In the genomic region with DNA sequence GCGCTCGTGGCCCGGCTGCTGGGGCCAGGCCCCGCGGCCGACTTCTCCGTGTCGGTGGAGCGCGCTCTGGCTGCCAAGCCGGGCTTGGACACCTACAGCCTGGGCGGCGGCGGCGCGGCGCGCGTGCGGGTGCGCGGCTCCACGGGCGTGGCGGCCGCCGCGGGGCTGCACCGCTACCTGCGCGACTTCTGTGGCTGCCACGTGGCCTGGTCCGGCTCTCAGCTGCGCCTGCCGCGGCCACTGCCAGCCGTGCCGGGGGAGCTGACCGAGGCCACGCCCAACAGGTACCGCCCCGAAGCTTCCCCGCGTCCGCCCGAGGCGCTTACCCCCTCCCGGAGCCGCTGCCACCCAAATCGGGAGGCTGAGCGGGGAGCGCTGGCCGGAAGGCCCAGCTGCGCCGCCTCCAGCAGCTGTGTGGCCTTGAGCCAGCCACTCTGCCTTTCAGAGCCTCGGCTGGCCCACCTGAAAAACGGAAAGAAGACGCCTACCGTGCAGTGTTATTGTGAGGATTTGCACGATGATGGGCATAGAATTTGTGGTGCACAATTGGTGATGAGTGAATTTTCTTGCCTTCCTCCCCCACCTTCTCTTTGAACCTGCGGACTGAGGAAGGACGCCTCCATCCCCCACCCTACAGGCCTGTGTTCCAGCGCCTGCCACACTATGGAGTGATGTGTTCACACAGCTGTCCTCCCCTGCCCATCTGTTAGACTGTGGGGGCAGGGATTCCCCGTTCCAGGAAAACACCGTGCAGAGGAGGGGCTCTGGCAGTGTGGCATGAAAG, we compare ENCODE assay signal across 1 cellular context.
A peak's percentile ranks its signal among the peaks of the same experiment; 100 is the strongest.
TF ChIP-seq lines count a peak whose summit lies in the region.

No MANE protein-coding gene starts in this region.

TF ChIP-seq in HEK293, 187 proteins besides CTCF, POLR2A, EP300 and RAD21 (continued from another document and continues in another):
- TF ChIP-seq ZBTB10 (tag by site-specific recombination; IDR thresholded peaks at IDR 0.05) (peak; percentile 72), TRIM28 (IDR thresholded peaks at IDR 0.05; ENCODE audit: borderline replicate concordance, low read length) (peak; percentile 53; the same call in 1 of the 2 replicates), ZNF561 (tag by site-specific recombination; IDR thresholded peaks at IDR 0.05; ENCODE audit: borderline replicate concordance) (0 out of 2 replicates have a peak, but pooled peaks have one; percentile 36), ZIC2 (tag by site-specific recombination; IDR thresholded peaks at IDR 0.05) (peak; percentile 67), ZNF501 (tag by site-specific recombination; IDR thresholded peaks at IDR 0.05) (0 out of 2 replicates have a peak, but pooled peaks have one; percentile 35), OSR2 (tag by site-specific recombination; IDR thresholded peaks at IDR 0.05) (peak; percentile 35), ZNF792 (tag by site-specific recombination; IDR thresholded peaks at IDR 0.05) (no peak), ZNF558 (tag by site-specific recombination; IDR thresholded peaks at IDR 0.05) (no peak; the same call in 1 of the 2 replicates), ZBTB20 (tag by site-specific recombination; IDR thresholded peaks at IDR 0.05) (no peak), ZNF76 (tag by site-specific recombination; IDR thresholded peaks at IDR 0.05; ENCODE audit: borderline replicate concordance, low read depth) (peak; percentile 42; the same call in 1 of the 2 replicates), ZNF324 (tag by site-specific recombination; IDR thresholded peaks at IDR 0.05) (peak; percentile 76; the same call in 1 of the 2 replicates), ATF2 (tag by site-specific recombination; IDR thresholded peaks at IDR 0.05; ENCODE audit: low read depth) (no peak), PRDM6 (tag by site-specific recombination; IDR thresholded peaks at IDR 0.05) (no peak), SCRT2 (tag by site-specific recombination; IDR thresholded peaks at IDR 0.05) (peak; percentile 83), ZNF610 (tag by site-specific recombination; IDR thresholded peaks at IDR 0.05; ENCODE audit: borderline replicate concordance) (0 out of 2 replicates have a peak, but pooled peaks have one; percentile 55), SP2 (tag by site-specific recombination; IDR thresholded peaks at IDR 0.05) (peak; percentile 72), GFI1B (tag by site-specific recombination; IDR thresholded peaks at IDR 0.05) (no peak), ZNF16 (tag by site-specific recombination; IDR thresholded peaks at IDR 0.05; ENCODE audit: low read depth) (no peak), ZNF677 (tag by site-specific recombination; IDR thresholded peaks at IDR 0.05) (peak; percentile 72), ZNF184 (tag by site-specific recombination; IDR thresholded peaks at IDR 0.05) (no peak), ZBTB8A (tag by site-specific recombination; IDR thresholded peaks at IDR 0.05) (peak; percentile 75), ZNF341 (tag by site-specific recombination; IDR thresholded peaks at IDR 0.05; ENCODE audit: low read depth) (peak; percentile 78), KLF7 (tag by site-specific recombination; IDR thresholded peaks at IDR 0.05; ENCODE audit: borderline replicate concordance) (peak; percentile 57; the same call in 1 of the 2 replicates), ZNF837 (tag by site-specific recombination; IDR thresholded peaks at IDR 0.05) (no peak), ZNF24 (tag by site-specific recombination; IDR thresholded peaks at IDR 0.05) (peak; percentile 74; the same call in 1 of the 2 replicates), ZBTB17 (tag by site-specific recombination; IDR thresholded peaks at IDR 0.05) (peak; percentile 55), KLF9 (tag by site-specific recombination; IDR thresholded peaks at IDR 0.05; ENCODE audit: low read depth) (peak; percentile 86), KLF8 (tag by site-specific recombination; IDR thresholded peaks at IDR 0.05) (peak; percentile 77), EGR2 (tag by site-specific recombination; IDR thresholded peaks at IDR 0.05; ENCODE audit: low read depth) (peak; percentile 60; the same call in 1 of the 2 replicates), SP3 (tag by site-specific recombination; IDR thresholded peaks at IDR 0.05) (peak; percentile 62), ZNF423 (tag by site-specific recombination; IDR thresholded peaks at IDR 0.05) (peak; percentile 68), ZBTB26 (tag by site-specific recombination; optimal IDR thresholded peaks at IDR 0.05) (peak; percentile 70), ZNF600 (tag by site-specific recombination; IDR thresholded peaks at IDR 0.05) (peak; percentile 97)
- TF ChIP-seq, protein P1, sequence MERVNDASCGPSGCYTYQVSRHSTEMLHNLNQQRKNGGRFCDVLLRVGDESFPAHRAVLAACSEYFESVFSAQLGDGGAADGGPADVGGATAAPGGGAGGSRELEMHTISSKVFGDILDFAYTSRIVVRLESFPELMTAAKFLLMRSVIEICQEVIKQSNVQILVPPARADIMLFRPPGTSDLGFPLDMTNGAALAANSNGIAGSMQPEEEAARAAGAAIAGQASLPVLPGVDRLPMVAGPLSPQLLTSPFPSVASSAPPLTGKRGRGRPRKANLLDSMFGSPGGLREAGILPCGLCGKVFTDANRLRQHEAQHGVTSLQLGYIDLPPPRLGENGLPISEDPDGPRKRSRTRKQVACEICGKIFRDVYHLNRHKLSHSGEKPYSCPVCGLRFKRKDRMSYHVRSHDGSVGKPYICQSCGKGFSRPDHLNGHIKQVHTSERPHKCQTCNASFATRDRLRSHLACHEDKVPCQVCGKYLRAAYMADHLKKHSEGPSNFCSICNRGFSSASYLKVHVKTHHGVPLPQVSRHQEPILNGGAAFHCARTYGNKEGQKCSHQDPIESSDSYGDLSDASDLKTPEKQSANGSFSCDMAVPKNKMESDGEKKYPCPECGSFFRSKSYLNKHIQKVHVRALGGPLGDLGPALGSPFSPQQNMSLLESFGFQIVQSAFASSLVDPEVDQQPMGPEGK (tag by site-specific recombination; IDR thresholded peaks at IDR 0.05): peak; percentile 94
- TF ChIP-seq, protein P2, sequence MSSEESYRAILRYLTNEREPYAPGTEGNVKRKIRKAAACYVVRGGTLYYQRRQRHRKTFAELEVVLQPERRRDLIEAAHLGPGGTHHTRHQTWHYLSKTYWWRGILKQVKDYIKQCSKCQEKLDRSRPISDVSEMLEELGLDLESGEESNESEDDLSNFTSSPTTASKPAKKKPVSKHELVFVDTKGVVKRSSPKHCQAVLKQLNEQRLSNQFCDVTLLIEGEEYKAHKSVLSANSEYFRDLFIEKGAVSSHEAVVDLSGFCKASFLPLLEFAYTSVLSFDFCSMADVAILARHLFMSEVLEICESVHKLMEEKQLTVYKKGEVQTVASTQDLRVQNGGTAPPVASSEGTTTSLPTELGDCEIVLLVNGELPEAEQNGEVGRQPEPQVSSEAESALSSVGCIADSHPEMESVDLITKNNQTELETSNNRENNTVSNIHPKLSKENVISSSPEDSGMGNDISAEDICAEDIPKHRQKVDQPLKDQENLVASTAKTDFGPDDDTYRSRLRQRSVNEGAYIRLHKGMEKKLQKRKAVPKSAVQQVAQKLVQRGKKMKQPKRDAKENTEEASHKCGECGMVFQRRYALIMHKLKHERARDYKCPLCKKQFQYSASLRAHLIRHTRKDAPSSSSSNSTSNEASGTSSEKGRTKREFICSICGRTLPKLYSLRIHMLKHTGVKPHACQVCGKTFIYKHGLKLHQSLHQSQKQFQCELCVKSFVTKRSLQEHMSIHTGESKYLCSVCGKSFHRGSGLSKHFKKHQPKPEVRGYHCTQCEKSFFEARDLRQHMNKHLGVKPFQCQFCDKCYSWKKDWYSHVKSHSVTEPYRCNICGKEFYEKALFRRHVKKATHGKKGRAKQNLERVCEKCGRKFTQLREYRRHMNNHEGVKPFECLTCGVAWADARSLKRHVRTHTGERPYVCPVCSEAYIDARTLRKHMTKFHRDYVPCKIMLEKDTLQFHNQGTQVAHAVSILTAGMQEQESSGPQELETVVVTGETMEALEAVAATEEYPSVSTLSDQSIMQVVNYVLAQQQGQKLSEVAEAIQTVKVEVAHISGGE (tag by site-specific recombination; conservative IDR thresholded peaks at IDR 0.05; ENCODE audit: low read depth): peak; percentile 87
- TF ChIP-seq, protein P3, sequence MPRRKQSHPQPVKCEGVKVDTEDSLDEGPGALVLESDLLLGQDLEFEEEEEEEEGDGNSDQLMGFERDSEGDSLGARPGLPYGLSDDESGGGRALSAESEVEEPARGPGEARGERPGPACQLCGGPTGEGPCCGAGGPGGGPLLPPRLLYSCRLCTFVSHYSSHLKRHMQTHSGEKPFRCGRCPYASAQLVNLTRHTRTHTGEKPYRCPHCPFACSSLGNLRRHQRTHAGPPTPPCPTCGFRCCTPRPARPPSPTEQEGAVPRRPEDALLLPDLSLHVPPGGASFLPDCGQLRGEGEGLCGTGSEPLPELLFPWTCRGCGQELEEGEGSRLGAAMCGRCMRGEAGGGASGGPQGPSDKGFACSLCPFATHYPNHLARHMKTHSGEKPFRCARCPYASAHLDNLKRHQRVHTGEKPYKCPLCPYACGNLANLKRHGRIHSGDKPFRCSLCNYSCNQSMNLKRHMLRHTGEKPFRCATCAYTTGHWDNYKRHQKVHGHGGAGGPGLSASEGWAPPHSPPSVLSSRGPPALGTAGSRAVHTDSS (tag by site-specific recombination; IDR thresholded peaks at IDR 0.05): no peak
- TF ChIP-seq, protein P4, sequence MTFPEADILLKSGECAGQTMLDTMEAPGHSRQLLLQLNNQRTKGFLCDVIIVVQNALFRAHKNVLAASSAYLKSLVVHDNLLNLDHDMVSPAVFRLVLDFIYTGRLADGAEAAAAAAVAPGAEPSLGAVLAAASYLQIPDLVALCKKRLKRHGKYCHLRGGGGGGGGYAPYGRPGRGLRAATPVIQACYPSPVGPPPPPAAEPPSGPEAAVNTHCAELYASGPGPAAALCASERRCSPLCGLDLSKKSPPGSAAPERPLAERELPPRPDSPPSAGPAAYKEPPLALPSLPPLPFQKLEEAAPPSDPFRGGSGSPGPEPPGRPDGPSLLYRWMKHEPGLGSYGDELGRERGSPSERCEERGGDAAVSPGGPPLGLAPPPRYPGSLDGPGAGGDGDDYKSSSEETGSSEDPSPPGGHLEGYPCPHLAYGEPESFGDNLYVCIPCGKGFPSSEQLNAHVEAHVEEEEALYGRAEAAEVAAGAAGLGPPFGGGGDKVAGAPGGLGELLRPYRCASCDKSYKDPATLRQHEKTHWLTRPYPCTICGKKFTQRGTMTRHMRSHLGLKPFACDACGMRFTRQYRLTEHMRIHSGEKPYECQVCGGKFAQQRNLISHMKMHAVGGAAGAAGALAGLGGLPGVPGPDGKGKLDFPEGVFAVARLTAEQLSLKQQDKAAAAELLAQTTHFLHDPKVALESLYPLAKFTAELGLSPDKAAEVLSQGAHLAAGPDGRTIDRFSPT (tag by site-specific recombination; IDR thresholded peaks at IDR 0.05): peak; percentile 81
- TF ChIP-seq, protein P5, sequence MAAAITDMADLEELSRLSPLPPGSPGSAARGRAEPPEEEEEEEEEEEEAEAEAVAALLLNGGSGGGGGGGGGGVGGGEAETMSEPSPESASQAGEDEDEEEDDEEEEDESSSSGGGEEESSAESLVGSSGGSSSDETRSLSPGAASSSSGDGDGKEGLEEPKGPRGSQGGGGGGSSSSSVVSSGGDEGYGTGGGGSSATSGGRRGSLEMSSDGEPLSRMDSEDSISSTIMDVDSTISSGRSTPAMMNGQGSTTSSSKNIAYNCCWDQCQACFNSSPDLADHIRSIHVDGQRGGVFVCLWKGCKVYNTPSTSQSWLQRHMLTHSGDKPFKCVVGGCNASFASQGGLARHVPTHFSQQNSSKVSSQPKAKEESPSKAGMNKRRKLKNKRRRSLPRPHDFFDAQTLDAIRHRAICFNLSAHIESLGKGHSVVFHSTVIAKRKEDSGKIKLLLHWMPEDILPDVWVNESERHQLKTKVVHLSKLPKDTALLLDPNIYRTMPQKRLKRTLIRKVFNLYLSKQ (tag by site-specific recombination; IDR thresholded peaks at IDR 0.05; ENCODE audit: borderline replicate concordance): no peak
